ENCODE assay signal across 10 cellular contexts in genomic region chr19:7833225-7834156, GRCh38. TPM values are rescaled to one million over a fixed set of nuclear protein-coding genes. Genes with fewer than 3 reads are reported as not detected.
DNase-seq lines count a peak whose midpoint lies in the region; ATAC-seq and TF ChIP-seq lines count a peak whose summit lies in the region.
"Had no signal": no experiment of that assay in that cellular context is flagged by ENCODE, and none has a peak within 500 bp of the region (broad histone marks: within the 10 kb centered on the region; RNA-seq: fewer than 3 reads in every experiment).

No MANE protein-coding gene starts in this region.

- H3K9ac ChIP-seq in mammary epithelial cell (ENCODE audit: insufficient read depth, low read length), result no peak overlapping the region

- H3K79me2 ChIP-seq in mammary epithelial cell (ENCODE audit: insufficient read depth, low read length), result no peaks in the 10 kb centered on the region

- H3K36me3 ChIP-seq in mammary epithelial cell (ENCODE audit: insufficient read depth, low read length) (no peaks in the 10 kb centered on the region), left lung (no peaks in the 10 kb centered on the region), vagina (no peaks in the 10 kb centered on the region)
- H3K36me3 ChIP-seq: cardiac muscle cell had no signal

- H2AFZ ChIP-seq in mammary epithelial cell (ENCODE audit: low read depth, low read length), result no peak overlapping the region

- CTCF ChIA-PET in mammary epithelial cell (lab: Charles Lee; ENCODE audit: low non-redundant PET), result no interaction called here

- H3K4me3 ChIP-seq in mammary epithelial cell (replicated peaks in 1 of 3; ENCODE audit: insufficient read depth in 1 of 3, low read depth in 2 of 3, low read length in 3 of 3), result no peak overlapping the region
- no peak overlapping the region for H3K4me3 ChIP-seq in left lung
- H3K4me3 ChIP-seq in vagina, result no peak overlapping the region
- H3K4me3 ChIP-seq: cardiac muscle cell had no signal

- H3K27ac ChIP-seq in mammary epithelial cell (ENCODE audit: insufficient read depth, low read depth, low read length), result peak overlapping the region; percentile 20
- H3K27ac ChIP-seq in left lung, result peak overlapping the region in 1 of 2 donors; percentile 16
- H3K27ac ChIP-seq in vagina, result peak overlapping the region; percentile 39
- H3K27ac ChIP-seq: cardiac muscle cell had no signal

- intact Hi-C loops in Right ventricle myocardium inferior (cut with DNase I), result loop anchor here (5.0 to 10.0 kb wide), 2 partner anchors 171 to 614 kb away; partner anchors contain the start of gene ELAVL1
- intact Hi-C loops in cardiac septum (cut with DNase I), result loop anchor here (5.0 kb wide), 1 partner anchor 69 kb away; the partner anchor contains the start of gene MAP2K7
- intact Hi-C loops in mammary epithelial cell (cut with micrococcal nuclease), result no loop called here
- intact Hi-C loops in left lung (cut with DNase I), result no loop called here
- intact Hi-C loops in vagina (cut with DNase I), result no loop called here

- dilution Hi-C loops in mammary epithelial cell (cut with HindIII; ENCODE audit: low sequenced_read_pairs), result no loop called here

- H3K4me1 ChIP-seq in mammary epithelial cell (ENCODE audit: insufficient read depth, low read length), result peaks cover 29% of the 10 kb centered on the region
- peaks cover 7 to 39% of the 10 kb centered on the region in 2 donors for H3K4me1 ChIP-seq in left lung
- H3K4me1 ChIP-seq in vagina, result peaks cover 40% of the 10 kb centered on the region

- H3K27me3 ChIP-seq in mammary epithelial cell (ENCODE audit: insufficient read depth, low read length), result no peaks in the 10 kb centered on the region
- H3K27me3 ChIP-seq in left lung, result no peaks in the 10 kb centered on the region
- H3K27me3 ChIP-seq in vagina, result no peaks in the 10 kb centered on the region
- H3K27me3 ChIP-seq: cardiac muscle cell had no signal

- DNase-seq in Right ventricle myocardium inferior (ENCODE audit: missing footprints) (peak; percentile 88), cardiac septum (ENCODE audit: low spot score) (no peak), mammary epithelial cell (peak; percentile 57), left lung (peak; percentile 86 to 91), vagina (ENCODE audit: extremely low spot score in 2 of 2) (peak in 1 of 2 donors; percentile 90), CD1c-positive myeloid dendritic cell (ENCODE audit: extremely low spot score) (no peak), GM19238 (ENCODE audit: insufficient read length, low spot score) (no peak)
- DNase-seq: NCI-H2107 had no signal

- H3K4me2 ChIP-seq in mammary epithelial cell (ENCODE audit: insufficient read depth, low read depth, low read length), result no peak overlapping the region

- TF ChIP-seq POLR2A in vagina (IDR thresholded peaks at IDR 0.05), result no peak

- BruUV-seq in mammary epithelial cell (replicated peaks; lab: Mats Ljungman, UMichigan), result no TSS peak

- H3K9me3 ChIP-seq in mammary epithelial cell (replicated peaks; ENCODE audit: insufficient read depth, low read length) (no peaks in the 10 kb centered on the region), left lung (no peaks in the 10 kb centered on the region), vagina (no peaks in the 10 kb centered on the region)

- WGBS in mammary epithelial cell (ENCODE audit: low coverage, missing lambda C conversion rate), result 85% methylated on average over 24 of the region's 26 CpGs

- no peaks in the 10 kb centered on the region for H4K20me1 ChIP-seq in mammary epithelial cell (ENCODE audit: insufficient read depth, low read length)

- in situ Hi-C loops in mammary epithelial cell (cut with MboI; ENCODE audit: low sequenced_read_pairs in 2 of 2), result no loop called here

- TF ChIP-seq CTCF in mammary epithelial cell (conservative IDR thresholded peaks at IDR 0.05 in 1 of 2, IDR thresholded peaks at IDR 0.05 in 1 of 2; ENCODE audit: extremely low read depth in 1 of 2, insufficient read depth in 1 of 2, low read depth in 1 of 2, low read length in 2 of 2) (no peak), left lung (IDR thresholded peaks at IDR 0.05) (no peak), vagina (IDR thresholded peaks at IDR 0.05) (no peak)

- peak; percentile 26 for ATAC-seq in Right ventricle myocardium inferior
- peak; percentile 27 for ATAC-seq in left lung
- ATAC-seq in HG02852 (IDR thresholded peaks at IDR 0.05; ENCODE audit: unreplicated experiment), result no peak

RNA-seq across cellular contexts. Expression of gene EVI5L, which starts 3.5 kb away (rescaled TPM):
- total RNA-seq in Right ventricle myocardium inferior (21.5 TPM), cardiac septum (23.6 TPM), mammary epithelial cell (10 to 100 TPM; 15.2 to 17.5 TPM), left lung (10 to 100 TPM; 14.2 to 16.9 TPM), vagina (17.2 TPM)
- 6.8 TPM for polyA plus RNA-seq in mammary epithelial cell
- polyA minus RNA-seq in mammary epithelial cell, result 26.1 TPM

RNA-seq across cellular contexts. Expression of gene PRR36, which starts 40.7 kb away (rescaled TPM):
- total RNA-seq in Right ventricle myocardium inferior (not detected), cardiac septum (0.13 TPM), mammary epithelial cell (under 1 TPM; under 0.01 to 0.12 TPM), left lung (1 to 10 TPM; 1.2 to 4.2 TPM), vagina (not detected)
- 0.01 TPM for polyA plus RNA-seq in mammary epithelial cell
- not detected for polyA minus RNA-seq in mammary epithelial cell

RNA-seq across cellular contexts. Expression of gene LRRC8E, which starts 54.8 kb away (rescaled TPM):
- 2.5 TPM for total RNA-seq in Right ventricle myocardium inferior
- 0.30 TPM for total RNA-seq in cardiac septum
- 10 to 100 TPM in 1 of 2 donors, 1 to 10 TPM in 1; 8.5 to 14.2 TPM for total RNA-seq in mammary epithelial cell
- polyA plus RNA-seq in mammary epithelial cell, result 6.5 TPM
- polyA minus RNA-seq in mammary epithelial cell, result 11.8 TPM
- total RNA-seq in left lung, result 10 to 100 TPM in 1 of 2 donors, 1 to 10 TPM in 1; 5.9 to 10.5 TPM
- 6.6 TPM for total RNA-seq in vagina
- polyA plus RNA-seq: cardiac muscle cell had no signal

Comparison
In these comparisons a context has a peak if more than half of its experiments do, and no peak if none do; other contexts are left out.
1. DNase-seq: peak in Right ventricle myocardium inferior (single experiment), mammary epithelial cell (single experiment) and left lung (2 of 2); none in cardiac septum (single experiment), CD1c-positive myeloid dendritic cell (single experiment) and GM19238 (single experiment).
2. intact Hi-C loops: an anchor here in Right ventricle myocardium inferior (5.0 to 10.0 kb wide) and cardiac septum (5.0 kb wide); none called in mammary epithelial cell, left lung and vagina.